9 cellular contexts compared by ENCODE assay signal in genomic region chr11:95898782-95899181, GRCh38.
"Had no signal": no experiment of that assay in that cellular context is flagged by ENCODE, and none has a peak within 500 bp of the region (broad histone marks: within the 10 kb centered on the region; RNA-seq: fewer than 3 reads in every experiment).

No MANE protein-coding gene starts in this region.

- H2AFZ ChIP-seq: GM23248 had no signal

- H3K36me3 ChIP-seq: HAP-1 had no signal

- H3K9me3 Mint-ChIP-seq: HFFc6, IgD-negative memory B cell had no signal

- H3K4me3 Mint-ChIP-seq: HFFc6, IgD-negative memory B cell had no signal

- H3K27ac Mint-ChIP-seq: HFFc6 had no signal

- H3K36me3 Mint-ChIP-seq: IgD-negative memory B cell had no signal

- FAIRE-seq: HepG2 had no signal

- H3K9ac ChIP-seq: GM23248 had no signal

- H3K4me1 ChIP-seq: HAP-1 had no signal

- H3K4me3 ChIP-seq: GM23248, HAP-1 had no signal

- H3K27me3 Mint-ChIP-seq: IgD-negative memory B cell had no signal

- DNase-seq: GM23248, GOT3, H7, HFFc6, KBM-7 had no signal

- H3K27ac ChIP-seq: GM23248, HL-60 had no signal

- H3K9me3 ChIP-seq: HAP-1 had no signal
